ENCODE assay signal across 1 cellular context in the genomic region with DNA sequence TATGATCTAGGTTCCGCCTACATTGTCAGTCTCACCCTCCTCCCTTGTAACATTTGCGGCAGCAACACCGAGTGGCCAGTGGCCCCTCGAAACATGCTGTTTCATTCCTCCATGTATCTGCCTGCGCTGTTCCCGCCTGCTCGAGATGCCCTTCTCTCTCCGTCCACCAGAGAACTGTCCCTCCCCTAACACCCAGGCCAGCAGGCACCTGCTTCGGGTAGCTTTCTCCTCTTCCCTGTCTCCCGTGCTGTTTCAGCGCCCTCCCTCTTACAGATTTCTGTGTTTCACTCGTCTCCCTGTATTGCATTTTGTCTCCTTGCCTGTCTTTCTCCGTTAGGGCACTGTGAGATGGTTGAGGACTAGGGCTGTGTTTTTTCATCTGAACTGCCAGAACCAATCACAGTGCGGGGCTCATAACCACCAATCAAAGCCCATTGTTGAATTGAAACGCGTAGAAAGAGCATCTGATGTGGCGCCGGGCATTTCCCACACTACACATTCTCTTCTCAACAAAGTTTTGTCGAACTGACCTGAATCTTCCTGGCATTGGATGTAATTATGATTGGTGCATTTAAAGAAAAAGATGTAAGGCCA.
TF ChIP-seq lines count a peak whose summit lies in the region.

No MANE protein-coding gene starts in this region.

TF ChIP-seq in K562, 482 proteins besides CTCF, POLR2A, EP300 and RAD21 (continued from another document):
- TF ChIP-seq, protein P1, sequence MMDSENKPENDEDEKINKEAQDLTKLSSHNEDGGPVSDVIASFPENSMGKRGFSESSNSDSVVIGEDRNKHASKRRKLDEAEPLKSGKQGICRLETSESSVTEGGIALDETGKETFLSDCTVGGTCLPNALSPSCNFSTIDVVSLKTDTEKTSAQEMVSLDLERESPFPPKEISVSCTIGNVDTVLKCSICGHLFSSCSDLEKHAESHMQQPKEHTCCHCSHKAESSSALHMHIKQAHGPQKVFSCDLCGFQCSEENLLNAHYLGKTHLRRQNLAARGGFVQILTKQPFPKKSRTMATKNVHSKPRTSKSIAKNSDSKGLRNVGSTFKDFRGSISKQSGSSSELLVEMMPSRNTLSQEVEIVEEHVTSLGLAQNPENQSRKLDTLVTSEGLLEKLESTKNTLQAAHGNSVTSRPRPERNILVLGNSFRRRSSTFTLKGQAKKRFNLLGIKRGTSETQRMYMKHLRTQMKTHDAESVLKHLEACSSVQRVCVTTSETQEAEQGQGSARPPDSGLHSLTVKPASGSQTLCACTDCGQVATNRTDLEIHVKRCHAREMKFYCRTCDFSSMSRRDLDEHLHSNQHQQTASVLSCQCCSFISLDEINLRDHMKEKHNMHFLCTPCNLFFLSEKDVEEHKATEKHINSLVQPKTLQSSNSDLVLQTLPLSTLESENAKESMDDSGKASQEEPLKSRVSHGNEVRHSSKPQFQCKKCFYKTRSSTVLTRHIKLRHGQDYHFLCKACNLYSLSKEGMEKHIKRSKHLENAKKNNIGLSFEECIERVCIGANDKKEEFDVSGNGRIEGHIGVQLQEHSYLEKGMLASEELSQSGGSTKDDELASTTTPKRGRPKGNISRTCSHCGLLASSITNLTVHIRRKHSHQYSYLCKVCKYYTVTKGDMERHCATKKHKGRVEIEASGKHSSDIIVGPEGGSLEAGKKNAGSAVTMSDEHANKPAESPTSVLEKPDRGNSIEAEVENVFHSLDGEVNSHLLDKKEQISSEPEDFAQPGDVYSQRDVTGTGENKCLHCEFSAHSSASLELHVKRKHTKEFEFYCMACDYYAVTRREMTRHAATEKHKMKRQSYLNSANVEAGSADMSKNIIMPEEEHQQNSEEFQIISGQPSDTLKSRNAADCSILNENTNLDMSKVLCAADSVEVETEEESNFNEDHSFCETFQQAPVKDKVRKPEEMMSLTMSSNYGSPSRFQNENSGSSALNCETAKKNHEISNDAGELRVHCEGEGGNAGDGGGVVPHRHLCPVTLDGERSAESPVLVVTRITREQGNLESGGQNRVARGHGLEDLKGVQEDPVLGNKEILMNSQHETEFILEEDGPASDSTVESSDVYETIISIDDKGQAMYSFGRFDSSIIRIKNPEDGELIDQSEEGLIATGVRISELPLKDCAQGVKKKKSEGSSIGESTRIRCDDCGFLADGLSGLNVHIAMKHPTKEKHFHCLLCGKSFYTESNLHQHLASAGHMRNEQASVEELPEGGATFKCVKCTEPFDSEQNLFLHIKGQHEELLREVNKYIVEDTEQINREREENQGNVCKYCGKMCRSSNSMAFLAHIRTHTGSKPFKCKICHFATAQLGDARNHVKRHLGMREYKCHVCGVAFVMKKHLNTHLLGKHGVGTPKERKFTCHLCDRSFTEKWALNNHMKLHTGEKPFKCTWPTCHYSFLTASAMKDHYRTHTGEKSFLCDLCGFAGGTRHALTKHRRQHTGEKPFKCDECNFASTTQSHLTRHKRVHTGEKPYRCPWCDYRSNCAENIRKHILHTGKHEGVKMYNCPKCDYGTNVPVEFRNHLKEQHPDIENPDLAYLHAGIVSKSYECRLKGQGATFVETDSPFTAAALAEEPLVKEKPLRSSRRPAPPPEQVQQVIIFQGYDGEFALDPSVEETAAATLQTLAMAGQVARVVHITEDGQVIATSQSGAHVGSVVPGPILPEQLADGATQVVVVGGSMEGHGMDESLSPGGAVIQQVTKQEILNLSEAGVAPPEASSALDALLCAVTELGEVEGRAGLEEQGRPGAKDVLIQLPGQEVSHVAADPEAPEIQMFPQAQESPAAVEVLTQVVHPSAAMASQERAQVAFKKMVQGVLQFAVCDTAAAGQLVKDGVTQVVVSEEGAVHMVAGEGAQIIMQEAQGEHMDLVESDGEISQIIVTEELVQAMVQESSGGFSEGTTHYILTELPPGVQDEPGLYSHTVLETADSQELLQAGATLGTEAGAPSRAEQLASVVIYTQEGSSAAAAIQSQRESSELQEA (IDR thresholded peaks at IDR 0.05; ENCODE audit: low read depth): no peak
- TF ChIP-seq MTF1 (CRISPR knock-in tag; IDR thresholded peaks at IDR 0.05; ENCODE audit: borderline replicate concordance) (no peak), ZNF23 (CRISPR knock-in tag; IDR thresholded peaks at IDR 0.05) (no peak), MGA (IDR thresholded peaks at IDR 0.05) (0 out of 2 replicates have a peak, but pooled peaks have one; percentile 10)
- TF ChIP-seq, protein P2, sequence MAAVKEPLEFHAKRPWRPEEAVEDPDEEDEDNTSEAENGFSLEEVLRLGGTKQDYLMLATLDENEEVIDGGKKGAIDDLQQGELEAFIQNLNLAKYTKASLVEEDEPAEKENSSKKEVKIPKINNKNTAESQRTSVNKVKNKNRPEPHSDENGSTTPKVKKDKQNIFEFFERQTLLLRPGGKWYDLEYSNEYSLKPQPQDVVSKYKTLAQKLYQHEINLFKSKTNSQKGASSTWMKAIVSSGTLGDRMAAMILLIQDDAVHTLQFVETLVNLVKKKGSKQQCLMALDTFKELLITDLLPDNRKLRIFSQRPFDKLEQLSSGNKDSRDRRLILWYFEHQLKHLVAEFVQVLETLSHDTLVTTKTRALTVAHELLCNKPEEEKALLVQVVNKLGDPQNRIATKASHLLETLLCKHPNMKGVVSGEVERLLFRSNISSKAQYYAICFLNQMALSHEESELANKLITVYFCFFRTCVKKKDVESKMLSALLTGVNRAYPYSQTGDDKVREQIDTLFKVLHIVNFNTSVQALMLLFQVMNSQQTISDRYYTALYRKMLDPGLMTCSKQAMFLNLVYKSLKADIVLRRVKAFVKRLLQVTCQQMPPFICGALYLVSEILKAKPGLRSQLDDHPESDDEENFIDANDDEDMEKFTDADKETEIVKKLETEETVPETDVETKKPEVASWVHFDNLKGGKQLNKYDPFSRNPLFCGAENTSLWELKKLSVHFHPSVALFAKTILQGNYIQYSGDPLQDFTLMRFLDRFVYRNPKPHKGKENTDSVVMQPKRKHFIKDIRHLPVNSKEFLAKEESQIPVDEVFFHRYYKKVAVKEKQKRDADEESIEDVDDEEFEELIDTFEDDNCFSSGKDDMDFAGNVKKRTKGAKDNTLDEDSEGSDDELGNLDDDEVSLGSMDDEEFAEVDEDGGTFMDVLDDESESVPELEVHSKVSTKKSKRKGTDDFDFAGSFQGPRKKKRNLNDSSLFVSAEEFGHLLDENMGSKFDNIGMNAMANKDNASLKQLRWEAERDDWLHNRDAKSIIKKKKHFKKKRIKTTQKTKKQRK (IDR thresholded peaks at IDR 0.05; ENCODE audit: borderline replicate concordance, low read depth, low read length): no peak
